Comparison of ENCODE assay signal across 17 cellular contexts in the genomic region with DNA sequence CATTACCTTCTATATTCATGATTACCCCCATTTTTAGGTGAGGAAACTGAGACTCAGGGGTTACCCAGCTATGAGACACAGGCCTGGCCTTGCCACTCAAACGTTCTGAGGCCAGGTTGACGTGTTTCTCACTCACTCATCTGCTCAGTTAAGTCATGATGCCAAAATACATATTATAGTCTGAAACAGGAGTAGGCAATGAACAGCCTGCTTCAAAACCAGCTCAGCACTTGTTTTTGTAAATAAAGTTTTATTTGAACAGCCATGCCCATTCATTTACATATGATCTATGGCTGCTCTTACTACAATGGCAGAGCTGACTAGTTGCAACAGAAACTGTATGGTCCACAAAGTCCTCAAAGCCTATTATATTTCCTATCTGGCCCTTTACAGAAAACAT.
DNase-seq lines count a peak whose midpoint lies in the region; ATAC-seq lines count a peak whose summit lies in the region.
"Had no signal": no experiment of that assay in that cellular context is flagged by ENCODE, and none has a peak within 500 bp of the region (broad histone marks: within the 10 kb centered on the region; RNA-seq: fewer than 3 reads in every experiment).

No MANE protein-coding gene starts in this region.

- H2BK120ac ChIP-seq in mesenchymal stem cell (ENCODE audit: low read depth, low read length) = no peak overlapping the region

- no peak for ATAC-seq in GM19324 (IDR thresholded peaks at IDR 0.05; ENCODE audit: low FRiP score, unreplicated experiment)
- ATAC-seq in HG02623 (IDR thresholded peaks at IDR 0.05; ENCODE audit: unreplicated experiment) = no peak
- ATAC-seq: activated naive CD4-positive, alpha-beta T cell treated with anti-CD3 and anti-CD28 coated beads, Interleukin-2, amount 50 U/mL, for 72 hours; foreskin keratinocyte had no signal

- H3K4ac ChIP-seq in mesenchymal stem cell (ENCODE audit: low read depth in 1 of 2, low read length in 2 of 2) = no peak overlapping the region

- no peaks in the 10 kb centered on the region for H3K79me1 ChIP-seq in mesenchymal stem cell (replicated peaks; ENCODE audit: low read length, poor library complexity, severe bottlenecking)

- H3K4me3 ChIP-seq in mesenchymal stem cell (ENCODE audit: insufficient read depth in 1 of 2, low read depth in 1 of 2, low read length in 2 of 2) = no peak overlapping the region
- H3K4me3 ChIP-seq: hepatocyte, tibial nerve had no signal

- peaks cover 0 to 10% of the 10 kb centered on the region in 2 experiments for H3K27me3 ChIP-seq in mesenchymal stem cell (ENCODE audit: control insufficient read depth in 1 of 2, insufficient read depth in 1 of 2, low read length in 2 of 2)
- H3K27me3 ChIP-seq: foreskin keratinocyte, hepatocyte, tibial nerve had no signal

- DNase-seq in ELR (ENCODE audit: low read depth) = peak; percentile 20
- peak; percentile 46 for DNase-seq in M059J (ENCODE audit: low read depth)
- peak; percentile 13 for DNase-seq in RPMI7951 (ENCODE audit: low read depth)
- DNase-seq in mesenchymal stem cell = no peak
- no peak for DNase-seq in SKM-1 (lab: John Stamatoyannopoulos, UW; ENCODE audit: unreplicated experiment)
- DNase-seq: DMS53; KG1; NCI-H1105; NCI-H2107; OCI-M1; stimulated activated CD4-positive, alpha-beta T cell treated with anti-CD3 and anti-CD28 coated beads, Interleukin-4, amount 100 ng/mL, for 24 hours had no signal

- peak overlapping the region; percentile 95 for H3K27ac ChIP-seq in mesenchymal stem cell (ENCODE audit: low read length, poor library complexity, severe bottlenecking)
- H3K27ac ChIP-seq: foreskin keratinocyte, hepatocyte had no signal

- WGBS in mesenchymal stem cell = no CpG with 5 or more reads among the region's 2 CpGs

- no peak overlapping the region for H4K91ac ChIP-seq in mesenchymal stem cell (ENCODE audit: low read length)

- H3K4me1 ChIP-seq in mesenchymal stem cell (ENCODE audit: control insufficient read depth, insufficient read depth, low read depth, low read length) = peaks cover 33% of the 10 kb centered on the region
- H3K4me1 ChIP-seq: foreskin keratinocyte had no signal

- H2AFZ ChIP-seq in mesenchymal stem cell (ENCODE audit: low read depth, low read length) = no peak overlapping the region
- H2AFZ ChIP-seq: hepatocyte had no signal

- H2BK15ac ChIP-seq in mesenchymal stem cell (ENCODE audit: low read depth, poor library complexity, severe bottlenecking) = no peak overlapping the region

- peak overlapping the region; percentile 88 for H2AK5ac ChIP-seq in mesenchymal stem cell (ENCODE audit: low read length, severe bottlenecking)

- no peak overlapping the region for H3K23ac ChIP-seq in mesenchymal stem cell (ENCODE audit: low read length in 2 of 2)

- H3K9ac ChIP-seq in mesenchymal stem cell (ENCODE audit: low read length) = no peak overlapping the region

- peak overlapping the region; percentile 5 for H2BK5ac ChIP-seq in mesenchymal stem cell (ENCODE audit: low read depth, low read length, poor library complexity, severe bottlenecking)

- H3K4me2 ChIP-seq in mesenchymal stem cell (ENCODE audit: low read length, poor library complexity, severe bottlenecking) = no peak overlapping the region
- H3K4me2 ChIP-seq: hepatocyte had no signal

- H3K9me3 ChIP-seq in mesenchymal stem cell (ENCODE audit: control insufficient read depth, low read length) = no peaks in the 10 kb centered on the region
- H3K9me3 ChIP-seq: tibial nerve had no signal

- H2BK12ac ChIP-seq in mesenchymal stem cell (ENCODE audit: low read length in 2 of 2) = no peak overlapping the region

- no peak overlapping the region for H3K18ac ChIP-seq in mesenchymal stem cell (ENCODE audit: low read depth in 1 of 2, low read length in 2 of 2)

- H3K14ac ChIP-seq in mesenchymal stem cell (ENCODE audit: low read length in 2 of 2) = no peak overlapping the region

- H3K36me3 ChIP-seq in mesenchymal stem cell (ENCODE audit: control insufficient read depth in 1 of 2, insufficient read depth in 2 of 2, low read depth in 1 of 2, low read length in 2 of 2) = no peaks in the 10 kb centered on the region
- H3K36me3 ChIP-seq: tibial nerve had no signal

- no peak overlapping the region for H4K8ac ChIP-seq in mesenchymal stem cell (ENCODE audit: low read length)

Comparison
In these comparisons a context has a peak if more than half of its experiments do, and no peak if none do; other contexts are left out.
1. DNase-seq: peak in ELR (single experiment), M059J (single experiment) and RPMI7951 (single experiment); none in mesenchymal stem cell (single experiment) and SKM-1 (single experiment).